Comparison of ENCODE assay signal across 19 cellular contexts in genomic region chr12:80756875-80757274, GRCh38. TPM values are rescaled to one million over a fixed set of nuclear protein-coding genes. Genes with fewer than 3 reads are reported as not detected.
DNase-seq lines count a peak whose midpoint lies in the region; ATAC-seq and TF ChIP-seq lines count a peak whose summit lies in the region.
"Had no signal": no experiment of that assay in that cellular context is flagged by ENCODE, and none has a peak within 500 bp of the region (broad histone marks: within the 10 kb centered on the region; RNA-seq: fewer than 3 reads in every experiment).

No MANE protein-coding gene starts in this region.

- H3K9me3 ChIP-seq in fibroblast of lung (ENCODE audit: control insufficient read depth, insufficient read depth, low read depth, low read length) (no peaks in the 10 kb centered on the region), SJCRH30 (replicated peaks) (no peaks in the 10 kb centered on the region), upper lobe of right lung (no peaks in the 10 kb centered on the region)
- H3K9me3 ChIP-seq: gastroesophageal sphincter had no signal

- H3K4me2 ChIP-seq in fibroblast of lung (ENCODE audit: extremely low read depth, insufficient read depth, low read length): no peak overlapping the region

- H3K36me3 ChIP-seq in fibroblast of lung (ENCODE audit: control insufficient read depth, insufficient read depth, low read length): no peaks in the 10 kb centered on the region
- H3K36me3 ChIP-seq in SJCRH30: no peaks in the 10 kb centered on the region
- H3K36me3 ChIP-seq in upper lobe of right lung: no peaks in the 10 kb centered on the region
- H3K36me3 ChIP-seq: gastroesophageal sphincter had no signal

- H2AFZ ChIP-seq in fibroblast of lung (ENCODE audit: low read length): no peak overlapping the region

- H3K4me3 ChIP-seq in fibroblast of lung (replicated peaks in 1 of 4; ENCODE audit: control extremely low read depth in 1 of 4, insufficient read depth in 1 of 4, low read depth in 3 of 4, low read length in 4 of 4): no peak overlapping the region
- no peak overlapping the region for H3K4me3 ChIP-seq in SJCRH30
- H3K4me3 ChIP-seq in upper lobe of right lung: no peak overlapping the region
- H3K4me3 ChIP-seq: gastroesophageal sphincter, SK-N-MC had no signal

- H3K27ac ChIP-seq in fibroblast of lung (ENCODE audit: insufficient read depth, low read length) (no peak overlapping the region), SJCRH30 (no peak overlapping the region), upper lobe of right lung (no peak overlapping the region)
- H3K27ac ChIP-seq: gastroesophageal sphincter, SK-N-MC had no signal

- H3K27me3 ChIP-seq in fibroblast of lung (ENCODE audit: control insufficient read depth, insufficient read depth, low read length) (no peaks in the 10 kb centered on the region), SJCRH30 (no peaks in the 10 kb centered on the region), upper lobe of right lung (no peaks in the 10 kb centered on the region)
- H3K27me3 ChIP-seq: gastroesophageal sphincter had no signal

- no peaks in the 10 kb centered on the region for H4K20me1 ChIP-seq in fibroblast of lung (ENCODE audit: control insufficient read depth, extremely low read depth, insufficient read depth, low read length)

- TF ChIP-seq CTCF in fibroblast of lung (conservative IDR thresholded peaks at IDR 0.05 in 1 of 2, IDR thresholded peaks at IDR 0.05 in 1 of 2; ENCODE audit: low read depth in 1 of 2, low read length in 2 of 2): no peak
- no peak for TF ChIP-seq CTCF in upper lobe of right lung (IDR thresholded peaks at IDR 0.05)

- intact Hi-C loops in upper lobe of right lung (cut with DNase I): no loop called here

- DNase-seq in fibroblast of lung (ENCODE audit: low read depth in 2 of 2) (peak; percentile 5 to 76), NCI-H2029 treated with DMSO at 0.1 percent for 48 hours (lab: John Stamatoyannopoulos, UW) (no peak), SJCRH30 (no peak), upper lobe of right lung (no peak)
- DNase-seq in stimulated activated CD4-positive, alpha-beta T cell treated with anti-CD3 and anti-CD28 coated beads, Interleukin-2, amount 100 ng/mL, for 24 hours: no peak
- DNase-seq: activated naive CD8-positive, alpha-beta T cell treated with anti-CD3 and anti-CD28 coated beads, Interleukin-2, amount 50 U/mL, for 24 hours; Calu3; Kasumi-1; kidney; NCI-H2081; stimulated activated CD4-positive, alpha-beta T cell treated with anti-CD3 and anti-CD28 coated beads, Interleukin-4, amount 100 ng/mL, for 1 hour had no signal

- no peak overlapping the region for H3K9ac ChIP-seq in fibroblast of lung (ENCODE audit: insufficient read depth, low read length)

- H3K4me1 ChIP-seq in fibroblast of lung (ENCODE audit: control insufficient read depth, extremely low read depth, insufficient read depth, low read length) (no peaks in the 10 kb centered on the region), SJCRH30 (no peaks in the 10 kb centered on the region), upper lobe of right lung (no peaks in the 10 kb centered on the region)
- H3K4me1 ChIP-seq: gastroesophageal sphincter had no signal

- ATAC-seq in GM18502 (IDR thresholded peaks at IDR 0.05; ENCODE audit: poor library complexity, unreplicated experiment): peak; percentile 87
- ATAC-seq in GM21576 (IDR thresholded peaks at IDR 0.05; ENCODE audit: unreplicated experiment): peak; percentile 69
- peak; percentile 74 for ATAC-seq in HG03066 (IDR thresholded peaks at IDR 0.05; ENCODE audit: low read depth, unreplicated experiment)
- no peak for ATAC-seq in upper lobe of right lung
- ATAC-seq: activated CD4-positive, CD25-positive, alpha-beta regulatory T cell treated with anti-CD3 and anti-CD28 coated beads, Interleukin-2, amount 50 U/mL, for 24 hours; activated naive CD8-positive, alpha-beta T cell treated with anti-CD3 and anti-CD28 coated beads, Interleukin-2, amount 50 U/mL, for 24 hours; gastroesophageal sphincter; stimulated activated memory B cell treated with anti-CD40 and anti-IgM and Interleukin-4, amounts not matched to agents 10 μg/mL and 1 μg/mL and 100 μg/mL, for 72 hours had no signal

- no peaks in the 10 kb centered on the region for H3K79me2 ChIP-seq in fibroblast of lung (ENCODE audit: control insufficient read depth, insufficient read depth, low read length)

RNA-seq across cellular contexts. Expression of gene MYF5, which starts 40.2 kb away (rescaled TPM):
- not detected in 2 replicates for total RNA-seq in fibroblast of lung
- polyA plus RNA-seq in fibroblast of lung: not detected in 2 replicates
- not detected in 2 replicates for polyA plus RNA-seq in fibroblast of lung (2012)
- not detected in 2 replicates for polyA minus RNA-seq in fibroblast of lung (ENCODE audit: low replicate concordance)
- not detected in 2 replicates for total RNA-seq in SJCRH30 (2014; rRNA removed; shearing (Covaris generic))
- total RNA-seq in upper lobe of right lung: not detected
- total RNA-seq: Calu3, dermis microvascular lymphatic vessel endothelial cell, gastroesophageal sphincter, kidney had no signal

RNA-seq across cellular contexts. Expression of gene MYF6, which starts 49.4 kb away (rescaled TPM):
- total RNA-seq in fibroblast of lung (under 0.01 TPM in 1 of 2 replicates, not detected in the other), upper lobe of right lung (not detected)
- 0.07 TPM in 1 of 2 replicates, not detected in the other for polyA plus RNA-seq in fibroblast of lung
- polyA plus RNA-seq in fibroblast of lung (2012): not detected in 2 replicates
- polyA minus RNA-seq in fibroblast of lung (ENCODE audit: low replicate concordance): not detected in 2 replicates
- total RNA-seq in SJCRH30 (2014; rRNA removed; shearing (Covaris generic)): not detected in 2 replicates
- total RNA-seq: Calu3, dermis microvascular lymphatic vessel endothelial cell, gastroesophageal sphincter, kidney had no signal

Comparison
In these comparisons a context has a peak if more than half of its experiments do, and no peak if none do; other contexts are left out.
1. DNase-seq: peak in fibroblast of lung (2 of 2); none in stimulated activated CD4-positive, alpha-beta T cell treated with anti-CD3 and anti-CD28 coated beads, Interleukin-2, amount 100 ng/mL, for 24 hours (0 of 2), NCI-H2029 treated with DMSO at 0.1 percent for 48 hours (single experiment), SJCRH30 (0 of 2) and upper lobe of right lung (single experiment).